ENCODE assay signal across 8 cellular contexts in the genomic region with DNA sequence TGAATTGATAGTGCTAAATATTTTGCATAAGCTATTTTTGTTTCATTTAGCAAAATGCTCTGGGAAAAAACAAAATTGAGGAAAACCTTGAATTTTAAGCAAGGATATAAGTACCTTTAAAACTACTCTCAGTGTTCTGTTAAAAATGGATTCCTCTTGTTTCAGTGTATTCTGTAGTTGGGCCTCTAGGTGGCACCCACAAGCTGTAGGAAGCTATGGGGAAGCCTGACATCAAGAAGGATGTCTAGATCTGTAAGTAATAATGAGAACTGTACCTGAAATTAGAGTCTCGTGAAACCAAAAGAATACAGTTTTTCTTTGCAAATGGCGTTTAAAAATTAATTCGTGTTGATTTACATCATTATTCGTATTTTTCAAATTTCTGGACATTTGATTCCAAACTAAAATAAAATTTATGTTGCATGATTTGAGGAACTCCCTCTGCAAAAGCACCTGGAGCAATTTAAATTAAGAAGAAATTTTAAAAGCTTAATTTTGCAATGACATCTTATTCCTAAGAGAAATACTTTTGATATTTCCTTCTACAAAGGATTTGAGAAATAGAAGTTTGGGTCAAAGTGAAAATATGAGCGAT. TPM values are rescaled to one million over a fixed set of nuclear protein-coding genes. Genes with fewer than 3 reads are reported as not detected.
DNase-seq lines count a peak whose midpoint lies in the region; ATAC-seq, FAIRE-seq and TF ChIP-seq lines count a peak whose summit lies in the region.

No MANE protein-coding gene starts in this region.

- peak; percentile 92 for FAIRE-seq in G401.6 (lab: Jason Lieb, UNC)

- no peaks in the 10 kb centered on the region for H3K27me3 ChIP-seq in gastroesophageal sphincter
- H3K27me3 ChIP-seq in psoas muscle (ENCODE audit: insufficient read depth in 3 of 3, low read length in 2 of 3), result no peaks in the 10 kb centered on the region

- TF ChIP-seq EP300 in gastroesophageal sphincter (IDR thresholded peaks at IDR 0.05), result no peak

- DNase-seq in HS-5 (ENCODE audit: low read depth), result peak; percentile 23
- DNase-seq in RKO (ENCODE audit: low spot score), result peak; percentile 81
- DNase-seq in activated effector memory CD4-positive, alpha-beta T cell treated with Interleukin-2 at 50 U/mL for 16 hours, result peak; percentile 7
- DNase-seq in psoas muscle, result no peak
- no peak for DNase-seq in GOT3 (lab: John Stamatoyannopoulos, UW)

- H3K9me3 ChIP-seq in gastroesophageal sphincter, result no peaks in the 10 kb centered on the region
- no peaks in the 10 kb centered on the region for H3K9me3 ChIP-seq in psoas muscle

- peak; percentile 99 for ATAC-seq in GM21515 (IDR thresholded peaks at IDR 0.05; ENCODE audit: unreplicated experiment)
- ATAC-seq in gastroesophageal sphincter, result no peak
- peak in 2 of 4 donors; percentile 58 to 69 for ATAC-seq in psoas muscle

- WGBS in gastroesophageal sphincter (ENCODE audit: low coverage in 1 of 2), 2 donors, result 20 to 26% methylated on average over 5 of the region's 5 CpGs
- 18 to 21% (median 20%) methylated on average over 5 of the region's 5 CpGs for WGBS in psoas muscle, 3 donors

- H3K4me1 ChIP-seq in gastroesophageal sphincter, result no peaks in the 10 kb centered on the region
- no peaks in the 10 kb centered on the region for H3K4me1 ChIP-seq in psoas muscle

- H3K36me3 ChIP-seq in gastroesophageal sphincter (no peaks in the 10 kb centered on the region), psoas muscle (ENCODE audit: insufficient read depth in 1 of 2, low read depth in 1 of 2) (no peaks in the 10 kb centered on the region)

- peak; percentile 48 to 71 (median 52) for TF ChIP-seq CTCF in gastroesophageal sphincter (IDR thresholded peaks at IDR 0.05)
- TF ChIP-seq CTCF in psoas muscle (IDR thresholded peaks at IDR 0.05), result peak; percentile 70

- intact Hi-C loops in psoas muscle (cut with DNase I), result loop anchor here (5.0 kb wide), 1 partner anchor 674 kb away; no protein-coding TSS in a partner anchor

- no peak for TF ChIP-seq POLR2A in gastroesophageal sphincter (IDR thresholded peaks at IDR 0.05)

- H3K4me3 ChIP-seq in gastroesophageal sphincter (no peak overlapping the region), psoas muscle (no peak overlapping the region)

- H3K27ac ChIP-seq in gastroesophageal sphincter (no peak overlapping the region), psoas muscle (no peak overlapping the region)

RNA-seq across cellular contexts. Expression of a gene that starts 51.2 kb away (rescaled TPM):
- total RNA-seq in gastroesophageal sphincter, result 10 to 100 TPM in 1 of 4 donors, under 1 TPM in 2, not detected in 1; 0.23 to 13.0 (median 0.31) TPM
- not detected for total RNA-seq in psoas muscle
- under 1 TPM in 2 of 3 donors, not detected in 1; 0.04 to 0.08 TPM for polyA plus RNA-seq in psoas muscle

Comparison
In these comparisons a context has a peak if more than half of its experiments do, and no peak if none do; other contexts are left out.
1. DNase-seq: peak in HS-5 (single experiment), RKO (single experiment) and activated effector memory CD4-positive, alpha-beta T cell treated with Interleukin-2 at 50 U/mL for 16 hours (single experiment); none in psoas muscle (0 of 2) and GOT3 (single experiment).